Comparison of ENCODE assay signal across 12 cellular contexts in the genomic region with DNA sequence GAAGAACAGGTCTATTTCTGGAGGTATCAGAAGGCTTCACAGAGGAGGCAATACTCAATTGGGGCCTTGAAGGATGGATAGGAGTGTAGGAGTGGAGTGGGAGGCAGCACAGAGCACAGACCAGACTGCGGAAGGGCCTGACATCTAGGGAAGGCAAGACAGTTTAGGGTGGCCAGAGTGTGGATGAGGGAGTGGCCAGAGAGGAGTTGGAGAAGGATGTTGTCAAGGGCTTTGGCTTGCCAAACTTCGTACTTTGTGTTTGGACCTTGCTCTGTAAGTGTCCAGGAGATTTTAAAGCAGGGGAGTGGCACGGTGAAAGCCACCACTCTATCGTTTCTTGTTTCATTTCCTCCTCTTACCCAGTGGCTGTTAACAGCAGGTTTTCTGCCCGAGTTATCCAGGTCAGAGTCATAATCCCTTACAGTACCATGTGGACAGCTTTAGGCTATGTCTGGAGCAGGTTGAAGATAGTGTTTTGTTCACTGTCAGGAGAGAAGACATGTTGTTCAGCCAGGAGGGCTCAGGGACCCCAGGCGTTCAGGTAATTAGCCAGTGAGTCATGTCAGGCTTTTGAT. TPM values are rescaled to one million over a fixed set of nuclear protein-coding genes. Genes with fewer than 3 reads are reported as not detected.
DNase-seq lines count a peak whose midpoint lies in the region; ATAC-seq, FAIRE-seq and TF ChIP-seq lines count a peak whose summit lies in the region.
"Had no signal": no experiment of that assay in that cellular context is flagged by ENCODE, and none has a peak within 500 bp of the region (broad histone marks: within the 10 kb centered on the region; RNA-seq: fewer than 3 reads in every experiment).

No MANE protein-coding gene starts in this region.

- no peak for FAIRE-seq in A549 (lab: Jason Lieb, UNC)

- H3K9me2 ChIP-seq in HCT116 (ENCODE audit: insufficient read depth) = no peaks in the 10 kb centered on the region

- intact Hi-C loops in HCT116 (cut with micrococcal nuclease) = no loop called here
- intact Hi-C loops in activated CD8-positive, alpha-beta T cell treated with anti-CD3 and anti-CD28 coated beads for 36 hours (cut with micrococcal nuclease) = no loop called here

- H3K4me3 ChIP-seq in A549 (no peak overlapping the region), HCT116 (replicated peaks in 1 of 2; ENCODE audit: low read depth in 1 of 2, low read length in 2 of 2) (no peak overlapping the region)

- H3K36me3 ChIP-seq in HCT116 (ENCODE audit: control insufficient read depth in 1 of 2, insufficient read depth in 2 of 2, low read length in 2 of 2) = peaks cover 0 to 53% of the 10 kb centered on the region in 2 experiments; a peak in 2 of 4 replicates

- H3K9me3 Mint-ChIP-seq in activated T-helper 17 cell treated with anti-CD3 and anti-CD28 coated beads, Interleukin-2, amount 50 U/mL, for 72 hours = no peaks in the 10 kb centered on the region
- H3K9me3 Mint-ChIP-seq in mesothelial cell of epicardium = no peaks in the 10 kb centered on the region
- H3K9me3 Mint-ChIP-seq in activated CD8-positive, alpha-beta T cell treated with anti-CD3 and anti-CD28 coated beads for 36 hours = peaks cover 5% of the 10 kb centered on the region
- H3K9me3 Mint-ChIP-seq: activated naive CD8-positive, alpha-beta T cell treated with anti-CD3 and anti-CD28 coated beads, Interleukin-2, amount 10 ng/mL, durations not matched to agents 7 days and 5 days had no signal

- H3K36me3 Mint-ChIP-seq in activated T-helper 17 cell treated with anti-CD3 and anti-CD28 coated beads, Interleukin-2, amount 50 U/mL, for 72 hours (ENCODE audit: low read depth) = peaks cover 71% of the 10 kb centered on the region
- H3K36me3 Mint-ChIP-seq in mesothelial cell of epicardium = no peaks in the 10 kb centered on the region
- peaks cover 19% of the 10 kb centered on the region for H3K36me3 Mint-ChIP-seq in activated CD8-positive, alpha-beta T cell treated with anti-CD3 and anti-CD28 coated beads for 36 hours (ENCODE audit: low read depth)

- POLR2A ChIA-PET in A549 (lab: Yijun Ruan, JAX) = interaction anchor here (2.1 kb wide), 1 partner anchor 28 kb away, joined by 13 read pairs; no protein-coding TSS in a partner anchor
- POLR2A ChIA-PET in HCT116 (lab: Charles Lee) = interaction anchor here (1.4 kb wide), 1 partner anchor 50 kb away, joined by 3 read pairs; no protein-coding TSS in a partner anchor
- POLR2A ChIA-PET in activated CD8-positive, alpha-beta T cell treated with anti-CD3 and anti-CD28 coated beads for 36 hours (lab: Charles Lee) = interaction anchor here (1.2 kb wide), 1 partner anchor 24 kb away, joined by 3 read pairs; no protein-coding TSS in a partner anchor

- H3K79me2 ChIP-seq in HCT116 (ENCODE audit: insufficient read depth, low read length) = peaks cover 100% of the 10 kb centered on the region

- H3K4me1 ChIP-seq in A549 (peaks cover 99% of the 10 kb centered on the region), HCT116 (ENCODE audit: control insufficient read depth in 1 of 2, insufficient read depth in 2 of 2, low read length in 2 of 2) (peaks cover 90 to 98% of the 10 kb centered on the region in 2 experiments)

- H3K9me3 ChIP-seq in A549 (no peaks in the 10 kb centered on the region), HCT116 (ENCODE audit: control insufficient read depth in 1 of 2, insufficient read depth in 1 of 2, low read depth in 1 of 2, low read length in 2 of 2) (no peaks in the 10 kb centered on the region)

- CTCF ChIA-PET in A549 (lab: Yijun Ruan, JAX) = interaction anchor here (1.3 to 2.0 kb wide), 3 partner anchors 13 to 226 kb away, joined by 3 to 9 read pairs (median 4); no protein-coding TSS in a partner anchor
- CTCF ChIA-PET in HCT116 (lab: Charles Lee) = interaction anchor here (1.0 kb wide), 1 partner anchor 10 kb away, joined by 3 read pairs; no protein-coding TSS in a partner anchor
- CTCF ChIA-PET in activated CD8-positive, alpha-beta T cell treated with anti-CD3 and anti-CD28 coated beads for 36 hours (lab: Charles Lee) = no interaction called here

- H3K27ac Mint-ChIP-seq in activated T-helper 17 cell treated with anti-CD3 and anti-CD28 coated beads, Interleukin-2, amount 50 U/mL, for 72 hours = peak overlapping the region; percentile 60
- H3K27ac Mint-ChIP-seq in mesothelial cell of epicardium = peak overlapping the region; percentile 53
- no peak overlapping the region for H3K27ac Mint-ChIP-seq in activated CD8-positive, alpha-beta T cell treated with anti-CD3 and anti-CD28 coated beads for 36 hours
- H3K27ac Mint-ChIP-seq: activated naive CD8-positive, alpha-beta T cell treated with anti-CD3 and anti-CD28 coated beads, Interleukin-2, amount 10 ng/mL, durations not matched to agents 7 days and 5 days had no signal

- in situ Hi-C loops in KBM-7 (cut with MboI; ENCODE audit: low pct_unique_long_range_greater_than_20kb, low sequenced_read_pairs) = no loop called here

- DNase-seq in A549 (ENCODE audit: low read depth in 1 of 2, low spot score in 1 of 2) (no peak), HCT116 (ENCODE audit: low read depth, low spot score) (no peak), mesothelial cell of epicardium (ENCODE audit: low spot score in 2 of 2, unreplicated experiment in 2 of 2) (no peak), KBM-7 (no peak), left lobe of liver (ENCODE audit: low spot score) (no peak)
- no peak for DNase-seq in activated CD8-positive, alpha-beta T cell treated with anti-CD3 and anti-CD28 coated beads for 36 hours
- DNase-seq in stimulated activated naive CD4-positive, alpha-beta T cell treated with Interleukin-2 at 50 U/mL for 16 hours (lab: John Stamatoyannopoulos, UW) = no peak
- DNase-seq: activated naive CD8-positive, alpha-beta T cell treated with anti-CD3 and anti-CD28 coated beads, Interleukin-2, amount 10 ng/mL, durations not matched to agents 7 days and 5 days; HCEC 1CT; stimulated activated CD4-positive, alpha-beta T cell treated with anti-CD3 and anti-CD28 coated beads, Interleukin-4, amount 100 ng/mL, for 4 hours had no signal

- peaks cover 83% of the 10 kb centered on the region for H3K4me1 Mint-ChIP-seq in activated T-helper 17 cell treated with anti-CD3 and anti-CD28 coated beads, Interleukin-2, amount 50 U/mL, for 72 hours
- H3K4me1 Mint-ChIP-seq in mesothelial cell of epicardium = peaks cover 57% of the 10 kb centered on the region
- H3K4me1 Mint-ChIP-seq in activated CD8-positive, alpha-beta T cell treated with anti-CD3 and anti-CD28 coated beads for 36 hours (ENCODE audit: low read depth) = peaks cover 70% of the 10 kb centered on the region

- H3K27ac ChIP-seq in A549 (peak overlapping the region; percentile 1 to 80; a peak in 5 of 6 replicates), HCT116 (ENCODE audit: low read depth, low read length) (peak overlapping the region; percentile 16; the same call in 1 of the 2 replicates)
- H3K27ac ChIP-seq: HL-60 had no signal

- TF ChIP-seq POLR2A in A549 (IDR thresholded peaks at IDR 0.05; ENCODE audit: low read length) (no peak), HCT116 (IDR thresholded peaks at IDR 0.05; ENCODE audit: borderline replicate concordance, extremely low read depth, insufficient read depth, insufficient read length) (no peak)

- H3K27me3 Mint-ChIP-seq in activated T-helper 17 cell treated with anti-CD3 and anti-CD28 coated beads, Interleukin-2, amount 50 U/mL, for 72 hours = no peaks in the 10 kb centered on the region
- no peaks in the 10 kb centered on the region for H3K27me3 Mint-ChIP-seq in mesothelial cell of epicardium (ENCODE audit: low read depth)
- H3K27me3 Mint-ChIP-seq in activated CD8-positive, alpha-beta T cell treated with anti-CD3 and anti-CD28 coated beads for 36 hours = no peaks in the 10 kb centered on the region

- H4K20me1 ChIP-seq in HCT116 (ENCODE audit: insufficient read depth) = peaks cover 5% of the 10 kb centered on the region; the same call in 1 of the 2 replicates

- peak overlapping the region; percentile 62 for H3K4me3 Mint-ChIP-seq in activated T-helper 17 cell treated with anti-CD3 and anti-CD28 coated beads, Interleukin-2, amount 50 U/mL, for 72 hours
- no peak overlapping the region for H3K4me3 Mint-ChIP-seq in mesothelial cell of epicardium
- no peak overlapping the region for H3K4me3 Mint-ChIP-seq in activated CD8-positive, alpha-beta T cell treated with anti-CD3 and anti-CD28 coated beads for 36 hours
- H3K4me3 Mint-ChIP-seq: activated naive CD8-positive, alpha-beta T cell treated with anti-CD3 and anti-CD28 coated beads, Interleukin-2, amount 10 ng/mL, durations not matched to agents 7 days and 5 days had no signal

- no peak overlapping the region for H2AFZ ChIP-seq in HCT116 (ENCODE audit: low read depth, low read length, poor library complexity, severe bottlenecking)

- TF ChIP-seq EP300 in A549 (IDR thresholded peaks at IDR 0.05) = no peak

- RAD21 ChIA-PET in HCT116 (lab: Charles Lee; ENCODE audit: low non-redundant PET in 1 of 2, low total read pairs in 2 of 2, uncharacterized antibody in 2 of 2, unreplicated experiment in 2 of 2) = no interaction called here

- ATAC-seq in A549 (peak; percentile 21 to 42; a peak in 5 of 6 replicates), HCT116 (no peak), left lobe of liver (no peak)
- no peak for ATAC-seq in activated T-helper 17 cell treated with anti-CD3 and anti-CD28 coated beads, Interleukin-2, amount 50 U/mL, for 72 hours (replicated peaks)
- no peak for ATAC-seq in activated CD8-positive, alpha-beta T cell treated with anti-CD3 and anti-CD28 coated beads for 36 hours

- 54% methylated on average over 6 of the region's 6 CpGs for WGBS in A549 (ENCODE audit: missing lambda C conversion rate)

- no peak for TF ChIP-seq CTCF in A549 (IDR thresholded peaks at IDR 0.05)
- no peak for TF ChIP-seq CTCF in HCT116 (IDR thresholded peaks at IDR 0.05 in 2 of 3, conservative IDR thresholded peaks at IDR 0.05 in 1 of 3; ENCODE audit: borderline replicate concordance in 1 of 3, insufficient read depth in 1 of 3, low read depth in 2 of 3, low read length in 2 of 3)
- TF ChIP-seq CTCF in mesothelial cell of epicardium (IDR thresholded peaks at IDR 0.05; ENCODE audit: unreplicated experiment) = no peak
- TF ChIP-seq CTCF in activated CD8-positive, alpha-beta T cell treated with anti-CD3 and anti-CD28 coated beads for 36 hours (IDR thresholded peaks at IDR 0.05) = no peak

- H3K9ac ChIP-seq in HCT116 (ENCODE audit: low read length) = peak overlapping the region; percentile 38

- TF ChIP-seq RAD21 in A549 (conservative IDR thresholded peaks at IDR 0.05 in 1 of 2, IDR thresholded peaks at IDR 0.05 in 1 of 2) = no peak
- no peak for TF ChIP-seq RAD21 in HCT116 (IDR thresholded peaks at IDR 0.05; ENCODE audit: low read depth)

- H3K4me2 ChIP-seq in A549 (peak overlapping the region; percentile 36), HCT116 (ENCODE audit: low read length) (peak overlapping the region; percentile 59)

- BruUV-seq in HCT116 (replicated peaks; lab: Mats Ljungman, UMichigan) = no TSS peak

- H3K27me3 ChIP-seq in HCT116 (ENCODE audit: insufficient read depth, low read length) = no peaks in the 10 kb centered on the region

RNA-seq across cellular contexts. Expression of a gene that starts 12.3 kb away (rescaled TPM):
- polyA plus RNA-seq in A549 (2011; rRNA removed) (77.2 and 101 TPM in 2 replicates), A549 (2017; fragmentation: RNase III; extraction: RNeasy Plus Mini Kit Qiagen cat#74134 plus additional on column Dnase treatment) (74.6 to 106 TPM (median 93.4 TPM) in 3 replicates)
- polyA plus RNA-seq in A549 (2012; cell fraction: cytosol; rRNA removed) = 116 and 161 TPM in 2 replicates
- polyA plus RNA-seq in A549 (2012; cell fraction: nucleus; rRNA removed) = 256 and 267 TPM in 2 replicates
- 138 and 158 TPM in 2 replicates for polyA minus RNA-seq in A549 (2011; rRNA and poly(A)+ RNA removed)
- total RNA-seq in HCT116 (2021; ENCODE audit: unreplicated experiment) (89.2 TPM), mesothelial cell of epicardium (89.9 to 96.2 TPM (median 90.7 TPM) in 3 replicates), left lobe of liver (17.1 TPM)
- 54.4 and 57.6 TPM in 2 replicates for polyA plus RNA-seq in HCT116 (2012)
- total RNA-seq in activated T-helper 17 cell treated with anti-CD3 and anti-CD28 coated beads, Interleukin-2, amount 50 U/mL, for 72 hours = 10 to 100 TPM; 57.0 to 94.9 TPM
- total RNA-seq in activated CD8-positive, alpha-beta T cell treated with anti-CD3 and anti-CD28 coated beads for 36 hours = 10 to 100 TPM; 22.3 to 24.7 TPM

Comparison
In these comparisons a context has a peak if more than half of its experiments do, and no peak if none do; other contexts are left out.
1. ATAC-seq: peak in A549 (2 of 2); none in HCT116 (single experiment), activated T-helper 17 cell treated with anti-CD3 and anti-CD28 coated beads, Interleukin-2, amount 50 U/mL, for 72 hours (single experiment), activated CD8-positive, alpha-beta T cell treated with anti-CD3 and anti-CD28 coated beads for 36 hours (single experiment) and left lobe of liver (single experiment).